Comparison of ENCODE assay signal across 1 cellular context in the genomic region with DNA sequence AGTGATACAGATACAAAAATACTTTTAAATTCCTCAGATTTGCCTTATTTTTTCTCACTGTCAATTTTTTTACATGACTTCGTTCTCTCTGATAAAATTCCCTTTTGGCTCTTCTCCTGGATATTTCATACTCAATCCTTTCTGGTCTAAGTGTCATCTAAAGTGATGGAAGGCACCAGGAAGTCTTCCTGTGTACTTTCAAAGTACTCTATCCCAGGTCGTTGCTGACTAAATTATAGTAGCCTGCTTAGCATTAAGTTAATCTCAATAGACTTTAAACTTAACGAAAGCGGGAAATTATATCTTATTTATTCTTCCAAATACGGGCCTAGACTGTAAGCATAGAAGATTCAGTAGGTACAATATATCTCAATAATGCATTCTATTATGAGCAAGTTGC.
TF ChIP-seq lines count a peak whose summit lies in the region.

No MANE protein-coding gene starts in this region.

TF ChIP-seq in IMR-90, 13 proteins besides CTCF, POLR2A, EP300 and RAD21 (continued from another document):
- TF ChIP-seq BHLHE40 (IDR thresholded peaks at IDR 0.05; ENCODE audit: low read depth, low read length) (no peak), CHD1 (IDR thresholded peaks at IDR 0.05; ENCODE audit: low read depth, low read length) (no peak), MXI1 (IDR thresholded peaks at IDR 0.05; ENCODE audit: borderline replicate concordance, low read depth, low read length) (no peak)
- TF ChIP-seq, protein P1, sequence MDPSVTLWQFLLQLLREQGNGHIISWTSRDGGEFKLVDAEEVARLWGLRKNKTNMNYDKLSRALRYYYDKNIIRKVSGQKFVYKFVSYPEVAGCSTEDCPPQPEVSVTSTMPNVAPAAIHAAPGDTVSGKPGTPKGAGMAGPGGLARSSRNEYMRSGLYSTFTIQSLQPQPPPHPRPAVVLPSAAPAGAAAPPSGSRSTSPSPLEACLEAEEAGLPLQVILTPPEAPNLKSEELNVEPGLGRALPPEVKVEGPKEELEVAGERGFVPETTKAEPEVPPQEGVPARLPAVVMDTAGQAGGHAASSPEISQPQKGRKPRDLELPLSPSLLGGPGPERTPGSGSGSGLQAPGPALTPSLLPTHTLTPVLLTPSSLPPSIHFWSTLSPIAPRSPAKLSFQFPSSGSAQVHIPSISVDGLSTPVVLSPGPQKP (IDR thresholded peaks at IDR 0.05; ENCODE audit: borderline replicate concordance, low read depth, low read length), result no peak
